ENCODE assay signal across 12 cellular contexts in genomic region chr7:106417273-106417902, GRCh38.
A peak's percentile ranks its signal among the peaks of the same experiment; 100 is the strongest.
DNase-seq lines count a peak whose midpoint lies in the region; ATAC-seq, FAIRE-seq and TF ChIP-seq lines count a peak whose summit lies in the region.
"Had no signal": no experiment of that assay in that cellular context is flagged by ENCODE, and none has a peak within 500 bp of the region (broad histone marks: within the 10 kb centered on the region; RNA-seq: fewer than 3 reads in every experiment).

No MANE protein-coding gene starts in this region.

- CTCF ChIA-PET in endothelial cell of umbilical vein (lab: Charles Lee): interaction anchor here (1.0 kb wide), 2 partner anchors 15 to 241 kb away, joined by 3 to 4 read pairs; no protein-coding TSS in a partner anchor

- no peaks in the 10 kb centered on the region for H3K79me1 ChIP-seq in mesendoderm (ENCODE audit: low read length)

- H4K5ac ChIP-seq in mesendoderm (ENCODE audit: low read length): no peak overlapping the region

- dilution Hi-C loops in endothelial cell of umbilical vein (cut with MboI; ENCODE audit: extremely low pct_ligation_motif_present, low sequenced_read_pairs): no loop called here

- BruUV-seq in endothelial cell of umbilical vein (replicated peaks; lab: Mats Ljungman, UMichigan): no TSS peak

- no peak overlapping the region for H4K8ac ChIP-seq in mesendoderm (ENCODE audit: low read depth, low read length)

- TF ChIP-seq CTCF in endothelial cell of umbilical vein (IDR thresholded peaks at IDR 0.05; ENCODE audit: extremely low read depth in 1 of 2, insufficient read depth in 1 of 2, low read depth in 1 of 2, low read length in 2 of 2): no peak

- FAIRE-seq in endothelial cell of umbilical vein (lab: Jason Lieb, UNC): peak; percentile 28
- FAIRE-seq: colon had no signal

- POLR2A ChIA-PET in endothelial cell of umbilical vein (lab: Charles Lee): no interaction called here

- H4K20me1 ChIP-seq in endothelial cell of umbilical vein (replicated peaks; ENCODE audit: control insufficient read depth, extremely low read depth, insufficient read depth, low read length): no peaks in the 10 kb centered on the region

- H3K4ac ChIP-seq in mesendoderm (ENCODE audit: low read depth, low read length): no peak overlapping the region

- ATAC-seq in GM18907 (IDR thresholded peaks at IDR 0.05; ENCODE audit: unreplicated experiment): no peak

- no peaks in the 10 kb centered on the region for H3K9me1 ChIP-seq in endothelial cell of umbilical vein (replicated peaks; ENCODE audit: control insufficient read depth, extremely low read depth, insufficient read depth, low read length)

- no peak overlapping the region for H2BK15ac ChIP-seq in mesendoderm (replicated peaks; ENCODE audit: low read depth)

- H3K18ac ChIP-seq in mesendoderm (ENCODE audit: low read length): no peak overlapping the region

- H3K23ac ChIP-seq in mesendoderm (ENCODE audit: low read length): no peak overlapping the region

- H3K36me3 ChIP-seq in endothelial cell of umbilical vein (ENCODE audit: control insufficient read depth in 2 of 2, extremely low read depth in 1 of 2, insufficient read depth in 2 of 2, low read length in 2 of 2): no peaks in the 10 kb centered on the region
- no peaks in the 10 kb centered on the region for H3K36me3 ChIP-seq in mesendoderm (ENCODE audit: control insufficient read depth, insufficient read depth, low read length)
- H3K36me3 ChIP-seq: upper lobe of right lung had no signal

- TF ChIP-seq POLR2A in endothelial cell of umbilical vein (IDR thresholded peaks at IDR 0.05; ENCODE audit: low read depth, low read length): no peak

- H3K56ac ChIP-seq in mesendoderm (ENCODE audit: low read length): no peak overlapping the region

- H3K4me1 ChIP-seq in endothelial cell of umbilical vein (ENCODE audit: control insufficient read depth, extremely low read depth, insufficient read depth, low read length): peaks cover 9% of the 10 kb centered on the region
- H3K4me1 ChIP-seq in mesendoderm (ENCODE audit: control insufficient read depth, low read depth, low read length): peaks cover 8% of the 10 kb centered on the region

- no peak overlapping the region for H3K4me3 ChIP-seq in endothelial cell of umbilical vein (replicated peaks in 1 of 3; ENCODE audit: insufficient read depth in 1 of 3, low read depth in 1 of 3, low read length in 3 of 3)
- H3K4me3 ChIP-seq in mesendoderm (ENCODE audit: low read length): no peak overlapping the region
- H3K4me3 ChIP-seq: upper lobe of right lung had no signal

- intact Hi-C loops in endothelial cell of umbilical vein (cut with micrococcal nuclease): no loop called here

- no peak overlapping the region for H3K9ac ChIP-seq in endothelial cell of umbilical vein (replicated peaks; ENCODE audit: extremely low read depth, insufficient read depth, low read length)
- H3K9ac ChIP-seq in mesendoderm (ENCODE audit: low read length): no peak overlapping the region

- no peak overlapping the region for H2BK5ac ChIP-seq in mesendoderm (ENCODE audit: low read length)

- H3K79me2 ChIP-seq in endothelial cell of umbilical vein (ENCODE audit: control insufficient read depth, insufficient read depth, low read length) (no peaks in the 10 kb centered on the region), mesendoderm (ENCODE audit: control insufficient read depth, insufficient read depth, low read length) (no peaks in the 10 kb centered on the region)

- no peak overlapping the region for H2AK5ac ChIP-seq in mesendoderm (ENCODE audit: low read length)

- peak; percentile 52 for DNase-seq in COLO668 (lab: John Stamatoyannopoulos, UW; ENCODE audit: unreplicated experiment)
- DNase-seq in NCI-H460 (ENCODE audit: extremely low read depth, low read depth): peak; percentile 77
- peak; percentile 25 for DNase-seq in endothelial cell of umbilical vein (ENCODE audit: low read depth, low spot score)
- DNase-seq in mesendoderm: peak; percentile 39
- no peak for DNase-seq in pons (ENCODE audit: low spot score)
- DNase-seq in activated T-cell treated with anti-CD3 and anti-CD28 coated beads, Interleukin-2, amount 50 U/mL, for 48 hours: no peak
- DNase-seq in MV-4-11 (lab: John Stamatoyannopoulos, UW): no peak
- DNase-seq: immature natural killer cell; stimulated activated CD4-positive, alpha-beta T cell treated with anti-CD3 and anti-CD28 coated beads, Interleukin-2, amount 100 ng/mL, for 48 hours; upper lobe of right lung had no signal

- H2AFZ ChIP-seq in endothelial cell of umbilical vein (ENCODE audit: low read depth, low read length): no peak overlapping the region

- H3K27me3 ChIP-seq in endothelial cell of umbilical vein (ENCODE audit: control insufficient read depth in 2 of 2, insufficient read depth in 2 of 2, low read length in 2 of 2): no peaks in the 10 kb centered on the region
- H3K27me3 ChIP-seq in mesendoderm (ENCODE audit: insufficient read depth, low read length, poor library complexity): no peaks in the 10 kb centered on the region
- H3K27me3 ChIP-seq: upper lobe of right lung had no signal

- H3K27ac ChIP-seq in endothelial cell of umbilical vein (ENCODE audit: insufficient read depth, low read depth, low read length): no peak overlapping the region
- H3K27ac ChIP-seq in mesendoderm (ENCODE audit: low read depth, low read length): peak overlapping the region; percentile 75

- WGBS in mesendoderm (ENCODE audit: extremely low coverage, insufficient coverage, low lambda C conversion rate): no CpG with 5 or more reads among the region's 6 CpGs

- no peaks in the 10 kb centered on the region for H3K9me3 ChIP-seq in endothelial cell of umbilical vein (replicated peaks; ENCODE audit: control insufficient read depth, insufficient read depth, low read length)
- H3K9me3 ChIP-seq: upper lobe of right lung had no signal

- H2BK120ac ChIP-seq in mesendoderm (ENCODE audit: low read depth, low read length): no peak overlapping the region

- H3K4me2 ChIP-seq in endothelial cell of umbilical vein (ENCODE audit: insufficient read depth, low read length): no peak overlapping the region
- no peak overlapping the region for H3K4me2 ChIP-seq in mesendoderm (ENCODE audit: low read length)

TF ChIP-seq in endothelial cell of umbilical vein, 7 proteins besides CTCF, POLR2A, EP300 and RAD21:
- TF ChIP-seq FOS (IDR thresholded peaks at IDR 0.05; ENCODE audit: borderline replicate concordance, insufficient read depth, low read length) (peak; percentile 53), GATA2 (IDR thresholded peaks at IDR 0.05; ENCODE audit: insufficient read depth, insufficient read length, low read depth, low read length) (peak; percentile 68), EZH2 (IDR thresholded peaks at IDR 0.05; ENCODE audit: borderline replicate concordance, low read depth, low read length, severe bottlenecking) (no peak)
TF ChIP-seq in endothelial cell of umbilical vein: peak in this region for 2.

Comparison
In these comparisons a context has a peak if more than half of its experiments do, and no peak if none do; other contexts are left out.
1. DNase-seq: peak in COLO668 (single experiment), NCI-H460 (single experiment), endothelial cell of umbilical vein (single experiment) and mesendoderm (single experiment); none in pons (single experiment), activated T-cell treated with anti-CD3 and anti-CD28 coated beads, Interleukin-2, amount 50 U/mL, for 48 hours (0 of 2) and MV-4-11 (single experiment).